1 cellular context compared by ENCODE assay signal in the genomic region with DNA sequence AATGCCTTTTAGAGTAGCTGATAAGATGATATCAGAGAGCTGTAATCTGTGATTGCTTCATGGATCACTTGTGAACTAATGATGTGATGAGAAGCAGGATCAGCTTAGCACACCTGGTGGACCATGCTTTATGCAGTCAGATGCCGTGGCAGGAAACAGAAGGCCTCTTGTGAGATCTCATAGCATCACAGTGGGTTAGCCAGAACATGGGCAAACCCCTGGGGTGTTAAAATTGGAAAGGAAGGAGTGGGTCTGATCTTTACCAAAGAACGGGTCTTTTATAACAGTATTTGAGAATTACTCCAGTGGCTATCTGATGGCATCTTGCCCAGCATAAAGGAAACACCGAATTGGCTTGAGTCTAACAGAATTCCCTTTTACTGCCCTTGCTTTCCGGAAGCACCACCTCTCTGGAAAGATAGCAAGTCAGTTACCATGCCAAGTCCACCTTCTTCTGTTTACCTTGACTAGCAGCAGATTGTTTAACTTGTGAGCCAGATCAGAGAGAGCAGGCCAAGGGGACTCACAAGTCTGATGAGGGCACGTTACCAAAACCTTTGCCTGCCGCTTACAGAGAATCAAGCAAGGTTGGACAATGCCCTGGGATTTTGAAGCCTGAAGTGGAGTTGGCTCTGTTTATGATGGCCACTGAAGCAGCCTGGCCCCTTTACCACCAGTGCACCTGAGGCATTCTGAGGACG.
TF ChIP-seq lines count a peak whose summit lies in the region.

No MANE protein-coding gene starts in this region.

TF ChIP-seq in HepG2, 621 proteins besides CTCF, POLR2A, EP300 and RAD21 (continued from another document and continues in another):
- TF ChIP-seq IRF1 (CRISPR knock-in tag; IDR thresholded peaks at IDR 0.05; ENCODE audit: low read depth) (no peak), ZBTB39 (CRISPR knock-in tag; IDR thresholded peaks at IDR 0.05) (no peak), KDM4B (CRISPR knock-in tag; IDR thresholded peaks at IDR 0.05) (no peak), WIZ (CRISPR knock-in tag; IDR thresholded peaks at IDR 0.05) (no peak), NFYC (CRISPR knock-in tag; IDR thresholded peaks at IDR 0.05) (no peak), ZFX (CRISPR knock-in tag; IDR thresholded peaks at IDR 0.05; ENCODE audit: low read depth) (peak; percentile 61), ZNF121 (CRISPR knock-in tag; IDR thresholded peaks at IDR 0.05) (no peak), IRF2 (CRISPR knock-in tag; IDR thresholded peaks at IDR 0.05) (peak; percentile 51), HNRNPLL (IDR thresholded peaks at IDR 0.05; ENCODE audit: low read depth, low read length, poor library complexity, severe bottlenecking) (no peak), MLLT10 (CRISPR knock-in tag; IDR thresholded peaks at IDR 0.05) (no peak), ONECUT2 (CRISPR knock-in tag; IDR thresholded peaks at IDR 0.05) (no peak), PPARG (CRISPR knock-in tag; conservative IDR thresholded peaks at IDR 0.05) (peak; percentile 49; the same call in 1 of the 2 replicates), SOX6 (IDR thresholded peaks at IDR 0.05) (no peak), SOX6 (CRISPR knock-in tag; IDR thresholded peaks at IDR 0.05) (peak; percentile 73), GATA4 (IDR thresholded peaks at IDR 0.05; ENCODE audit: borderline replicate concordance, low read depth) (no peak), ZNF296 (CRISPR knock-in tag; conservative IDR thresholded peaks at IDR 0.05) (no peak), SAFB2 (CRISPR knock-in tag; IDR thresholded peaks at IDR 0.05; ENCODE audit: borderline replicate concordance, low read depth) (no peak), TSC22D2 (CRISPR knock-in tag; IDR thresholded peaks at IDR 0.05; ENCODE audit: borderline replicate concordance) (no peak), ZNF143 (CRISPR knock-in tag; IDR thresholded peaks at IDR 0.05) (0 out of 2 replicates have a peak, but pooled peaks have one; percentile 15), NONO (IDR thresholded peaks at IDR 0.05) (no peak), NONO (CRISPR knock-in tag; conservative IDR thresholded peaks at IDR 0.05) (no peak), PHB2 (IDR thresholded peaks at IDR 0.05; ENCODE audit: partially characterized antibody) (no peak), ARHGAP35 (CRISPR knock-in tag; IDR thresholded peaks at IDR 0.05; ENCODE audit: borderline replicate concordance) (no peak), ZNF75D (CRISPR knock-in tag; IDR thresholded peaks at IDR 0.05; ENCODE audit: borderline replicate concordance) (no peak), MBNL3 (CRISPR knock-in tag; conservative IDR thresholded peaks at IDR 0.05) (no peak), FOXJ3 (CRISPR knock-in tag; IDR thresholded peaks at IDR 0.05; ENCODE audit: borderline replicate concordance) (0 out of 2 replicates have a peak, but pooled peaks have one; percentile 50), GTF3A (CRISPR knock-in tag; conservative IDR thresholded peaks at IDR 0.05) (no peak), ZBTB2 (CRISPR knock-in tag; IDR thresholded peaks at IDR 0.05; ENCODE audit: low read depth) (no peak), ZNF616 (CRISPR knock-in tag; IDR thresholded peaks at IDR 0.05; ENCODE audit: low read depth) (no peak), CCDC6 (CRISPR knock-in tag; IDR thresholded peaks at IDR 0.05) (no peak), ZNF879 (CRISPR knock-in tag; IDR thresholded peaks at IDR 0.05) (no peak)
- TF ChIP-seq, protein P1, sequence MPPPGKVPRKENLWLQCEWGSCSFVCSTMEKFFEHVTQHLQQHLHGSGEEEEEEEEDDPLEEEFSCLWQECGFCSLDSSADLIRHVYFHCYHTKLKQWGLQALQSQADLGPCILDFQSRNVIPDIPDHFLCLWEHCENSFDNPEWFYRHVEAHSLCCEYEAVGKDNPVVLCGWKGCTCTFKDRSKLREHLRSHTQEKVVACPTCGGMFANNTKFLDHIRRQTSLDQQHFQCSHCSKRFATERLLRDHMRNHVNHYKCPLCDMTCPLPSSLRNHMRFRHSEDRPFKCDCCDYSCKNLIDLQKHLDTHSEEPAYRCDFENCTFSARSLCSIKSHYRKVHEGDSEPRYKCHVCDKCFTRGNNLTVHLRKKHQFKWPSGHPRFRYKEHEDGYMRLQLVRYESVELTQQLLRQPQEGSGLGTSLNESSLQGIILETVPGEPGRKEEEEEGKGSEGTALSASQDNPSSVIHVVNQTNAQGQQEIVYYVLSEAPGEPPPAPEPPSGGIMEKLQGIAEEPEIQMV (CRISPR knock-in tag; IDR thresholded peaks at IDR 0.05; ENCODE audit: low read depth): no peak
- TF ChIP-seq, protein P2, sequence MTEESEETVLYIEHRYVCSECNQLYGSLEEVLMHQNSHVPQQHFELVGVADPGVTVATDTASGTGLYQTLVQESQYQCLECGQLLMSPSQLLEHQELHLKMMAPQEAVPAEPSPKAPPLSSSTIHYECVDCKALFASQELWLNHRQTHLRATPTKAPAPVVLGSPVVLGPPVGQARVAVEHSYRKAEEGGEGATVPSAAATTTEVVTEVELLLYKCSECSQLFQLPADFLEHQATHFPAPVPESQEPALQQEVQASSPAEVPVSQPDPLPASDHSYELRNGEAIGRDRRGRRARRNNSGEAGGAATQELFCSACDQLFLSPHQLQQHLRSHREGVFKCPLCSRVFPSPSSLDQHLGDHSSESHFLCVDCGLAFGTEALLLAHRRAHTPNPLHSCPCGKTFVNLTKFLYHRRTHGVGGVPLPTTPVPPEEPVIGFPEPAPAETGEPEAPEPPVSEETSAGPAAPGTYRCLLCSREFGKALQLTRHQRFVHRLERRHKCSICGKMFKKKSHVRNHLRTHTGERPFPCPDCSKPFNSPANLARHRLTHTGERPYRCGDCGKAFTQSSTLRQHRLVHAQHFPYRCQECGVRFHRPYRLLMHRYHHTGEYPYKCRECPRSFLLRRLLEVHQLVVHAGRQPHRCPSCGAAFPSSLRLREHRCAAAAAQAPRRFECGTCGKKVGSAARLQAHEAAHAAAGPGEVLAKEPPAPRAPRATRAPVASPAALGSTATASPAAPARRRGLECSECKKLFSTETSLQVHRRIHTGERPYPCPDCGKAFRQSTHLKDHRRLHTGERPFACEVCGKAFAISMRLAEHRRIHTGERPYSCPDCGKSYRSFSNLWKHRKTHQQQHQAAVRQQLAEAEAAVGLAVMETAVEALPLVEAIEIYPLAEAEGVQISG (CRISPR knock-in tag; IDR thresholded peaks at IDR 0.05): peak; percentile 64; the same call in 1 of the 2 replicates
- TF ChIP-seq, protein P3, sequence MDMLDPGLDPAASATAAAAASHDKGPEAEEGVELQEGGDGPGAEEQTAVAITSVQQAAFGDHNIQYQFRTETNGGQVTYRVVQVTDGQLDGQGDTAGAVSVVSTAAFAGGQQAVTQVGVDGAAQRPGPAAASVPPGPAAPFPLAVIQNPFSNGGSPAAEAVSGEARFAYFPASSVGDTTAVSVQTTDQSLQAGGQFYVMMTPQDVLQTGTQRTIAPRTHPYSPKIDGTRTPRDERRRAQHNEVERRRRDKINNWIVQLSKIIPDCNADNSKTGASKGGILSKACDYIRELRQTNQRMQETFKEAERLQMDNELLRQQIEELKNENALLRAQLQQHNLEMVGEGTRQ (IDR thresholded peaks at IDR 0.05; ENCODE audit: low read depth, low read length): no peak
- TF ChIP-seq, protein P3 (CRISPR knock-in tag; IDR thresholded peaks at IDR 0.05; ENCODE audit: borderline replicate concordance): no peak
- TF ChIP-seq, protein P4, sequence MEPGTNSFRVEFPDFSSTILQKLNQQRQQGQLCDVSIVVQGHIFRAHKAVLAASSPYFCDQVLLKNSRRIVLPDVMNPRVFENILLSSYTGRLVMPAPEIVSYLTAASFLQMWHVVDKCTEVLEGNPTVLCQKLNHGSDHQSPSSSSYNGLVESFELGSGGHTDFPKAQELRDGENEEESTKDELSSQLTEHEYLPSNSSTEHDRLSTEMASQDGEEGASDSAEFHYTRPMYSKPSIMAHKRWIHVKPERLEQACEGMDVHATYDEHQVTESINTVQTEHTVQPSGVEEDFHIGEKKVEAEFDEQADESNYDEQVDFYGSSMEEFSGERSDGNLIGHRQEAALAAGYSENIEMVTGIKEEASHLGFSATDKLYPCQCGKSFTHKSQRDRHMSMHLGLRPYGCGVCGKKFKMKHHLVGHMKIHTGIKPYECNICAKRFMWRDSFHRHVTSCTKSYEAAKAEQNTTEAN (CRISPR knock-in tag; conservative IDR thresholded peaks at IDR 0.05): 0 out of 2 replicates have a peak, but pooled peaks have one; percentile 46
- TF ChIP-seq, protein P5, sequence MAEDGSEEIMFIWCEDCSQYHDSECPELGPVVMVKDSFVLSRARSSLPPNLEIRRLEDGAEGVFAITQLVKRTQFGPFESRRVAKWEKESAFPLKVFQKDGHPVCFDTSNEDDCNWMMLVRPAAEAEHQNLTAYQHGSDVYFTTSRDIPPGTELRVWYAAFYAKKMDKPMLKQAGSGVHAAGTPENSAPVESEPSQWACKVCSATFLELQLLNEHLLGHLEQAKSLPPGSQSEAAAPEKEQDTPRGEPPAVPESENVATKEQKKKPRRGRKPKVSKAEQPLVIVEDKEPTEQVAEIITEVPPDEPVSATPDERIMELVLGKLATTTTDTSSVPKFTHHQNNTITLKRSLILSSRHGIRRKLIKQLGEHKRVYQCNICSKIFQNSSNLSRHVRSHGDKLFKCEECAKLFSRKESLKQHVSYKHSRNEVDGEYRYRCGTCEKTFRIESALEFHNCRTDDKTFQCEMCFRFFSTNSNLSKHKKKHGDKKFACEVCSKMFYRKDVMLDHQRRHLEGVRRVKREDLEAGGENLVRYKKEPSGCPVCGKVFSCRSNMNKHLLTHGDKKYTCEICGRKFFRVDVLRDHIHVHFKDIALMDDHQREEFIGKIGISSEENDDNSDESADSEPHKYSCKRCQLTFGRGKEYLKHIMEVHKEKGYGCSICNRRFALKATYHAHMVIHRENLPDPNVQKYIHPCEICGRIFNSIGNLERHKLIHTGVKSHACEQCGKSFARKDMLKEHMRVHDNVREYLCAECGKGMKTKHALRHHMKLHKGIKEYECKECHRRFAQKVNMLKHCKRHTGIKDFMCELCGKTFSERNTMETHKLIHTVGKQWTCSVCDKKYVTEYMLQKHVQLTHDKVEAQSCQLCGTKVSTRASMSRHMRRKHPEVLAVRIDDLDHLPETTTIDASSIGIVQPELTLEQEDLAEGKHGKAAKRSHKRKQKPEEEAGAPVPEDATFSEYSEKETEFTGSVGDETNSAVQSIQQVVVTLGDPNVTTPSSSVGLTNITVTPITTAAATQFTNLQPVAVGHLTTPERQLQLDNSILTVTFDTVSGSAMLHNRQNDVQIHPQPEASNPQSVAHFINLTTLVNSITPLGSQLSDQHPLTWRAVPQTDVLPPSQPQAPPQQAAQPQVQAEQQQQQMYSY (CRISPR knock-in tag; IDR thresholded peaks at IDR 0.05): no peak
- TF ChIP-seq, protein P6, sequence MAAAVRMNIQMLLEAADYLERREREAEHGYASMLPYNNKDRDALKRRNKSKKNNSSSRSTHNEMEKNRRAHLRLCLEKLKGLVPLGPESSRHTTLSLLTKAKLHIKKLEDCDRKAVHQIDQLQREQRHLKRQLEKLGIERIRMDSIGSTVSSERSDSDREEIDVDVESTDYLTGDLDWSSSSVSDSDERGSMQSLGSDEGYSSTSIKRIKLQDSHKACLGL (CRISPR knock-in tag; IDR thresholded peaks at IDR 0.05): no peak
